ENCODE assay signal across 14 cellular contexts in the genomic region with DNA sequence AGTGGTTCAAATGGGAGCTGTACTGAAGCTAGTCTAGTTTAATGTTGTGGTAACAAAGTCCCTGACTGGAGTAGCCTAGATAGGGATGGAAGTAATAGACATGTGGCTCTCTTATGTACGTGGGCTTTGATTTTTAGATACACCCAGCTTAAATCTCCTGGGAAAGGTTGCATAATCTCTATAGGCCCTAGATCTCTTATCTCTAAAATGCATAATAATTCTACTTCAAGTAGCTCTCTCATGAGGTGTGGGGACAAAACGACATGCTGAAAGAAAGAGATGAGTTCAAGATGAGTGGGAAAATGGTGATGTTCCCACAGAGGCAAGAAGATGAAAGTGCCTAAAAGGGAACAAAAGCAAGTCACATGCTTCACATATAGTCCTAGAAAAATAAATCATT.
DNase-seq lines count a peak whose midpoint lies in the region; ATAC-seq and TF ChIP-seq lines count a peak whose summit lies in the region.
"Had no signal": no experiment of that assay in that cellular context is flagged by ENCODE, and none has a peak within 500 bp of the region (broad histone marks: within the 10 kb centered on the region; RNA-seq: fewer than 3 reads in every experiment).

No MANE protein-coding gene starts in this region.

- POLR2A ChIA-PET in CD8-positive, alpha-beta memory T cell (lab: Charles Lee): interaction anchor here (0.6 to 1.1 kb wide), 3 partner anchors 131 to 204 kb away, joined by 3 to 4 read pairs (median 3); no protein-coding TSS in a partner anchor
- POLR2A ChIA-PET in naive thymus-derived CD8-positive, alpha-beta T cell (lab: Charles Lee): interaction anchor here (1.4 to 11.5 kb wide), 8 partner anchors 9 to 186 kb away, joined by 3 to 128 read pairs (median 6); a partner anchor contains a TSS
- POLR2A ChIA-PET in HEK293T (lab: Yijun Ruan, JAX): no interaction called here

- ATAC-seq in naive thymus-derived CD8-positive, alpha-beta T cell: no peak
- ATAC-seq in GM21423 (IDR thresholded peaks at IDR 0.05; ENCODE audit: unreplicated experiment) (no peak), GM21619 (IDR thresholded peaks at IDR 0.05; ENCODE audit: unreplicated experiment) (no peak)
- ATAC-seq: right lobe of liver had no signal

- H3K27ac Mint-ChIP-seq in CD8-positive, alpha-beta memory T cell: peak overlapping the region; percentile 92 to 99 (median 96)
- H3K27ac Mint-ChIP-seq in activated T-helper 1 cell treated with anti-CD3 and anti-CD28 coated beads, Interleukin-12 subunit alpha, Interleukin-12 subunit beta, Interleukin-2, Interleukin-4 antibody, amounts not matched to agents 30 ng/mL and 10 ng/mL and 1 ng/mL, durations not matched to agents 14 hours and 24 hours and 36 hours: peak overlapping the region; percentile 74
- H3K27ac Mint-ChIP-seq in naive thymus-derived CD8-positive, alpha-beta T cell: peak overlapping the region; percentile 92 to 100 (median 96)

- intact Hi-C loops in activated T-helper 1 cell treated with anti-CD3 and anti-CD28 coated beads, Interleukin-12 subunit alpha, Interleukin-12 subunit beta, Interleukin-2, Interleukin-4 antibody, amounts not matched to agents 30 ng/mL and 10 ng/mL and 1 ng/mL, durations not matched to agents 14 hours and 24 hours and 36 hours (cut with micrococcal nuclease): loop anchor here (5.0 to 10.0 kb wide), 3 partner anchors 131 to 486 kb away; no protein-coding TSS in a partner anchor

- peak overlapping the region in 6 of 7 donors; percentile 5 to 87 (median 54) for H3K4me3 Mint-ChIP-seq in CD8-positive, alpha-beta memory T cell
- peak overlapping the region; percentile 35 for H3K4me3 Mint-ChIP-seq in activated T-helper 1 cell treated with anti-CD3 and anti-CD28 coated beads, Interleukin-12 subunit alpha, Interleukin-12 subunit beta, Interleukin-2, Interleukin-4 antibody, amounts not matched to agents 30 ng/mL and 10 ng/mL and 1 ng/mL, durations not matched to agents 14 hours and 24 hours and 36 hours
- peak overlapping the region; percentile 16 to 92 (median 82) for H3K4me3 Mint-ChIP-seq in naive thymus-derived CD8-positive, alpha-beta T cell

- H3K27me3 Mint-ChIP-seq in CD8-positive, alpha-beta memory T cell: no peaks in the 10 kb centered on the region
- H3K27me3 Mint-ChIP-seq in activated T-helper 1 cell treated with anti-CD3 and anti-CD28 coated beads, Interleukin-12 subunit alpha, Interleukin-12 subunit beta, Interleukin-2, Interleukin-4 antibody, amounts not matched to agents 30 ng/mL and 10 ng/mL and 1 ng/mL, durations not matched to agents 14 hours and 24 hours and 36 hours (ENCODE audit: insufficient read depth): no peaks in the 10 kb centered on the region
- H3K27me3 Mint-ChIP-seq in naive thymus-derived CD8-positive, alpha-beta T cell: no peaks in the 10 kb centered on the region

- H3K36me3 ChIP-seq in CD8-positive, alpha-beta memory T cell (ENCODE audit: insufficient read depth, low read length): no peaks in the 10 kb centered on the region
- H3K36me3 ChIP-seq: HAP-1, right lobe of liver, tibial nerve had no signal

- no peaks in the 10 kb centered on the region for H3K27me3 ChIP-seq in CD8-positive, alpha-beta memory T cell (ENCODE audit: insufficient read depth, low read length, poor library complexity, severe bottlenecking)
- H3K27me3 ChIP-seq: right lobe of liver, tibial nerve had no signal

- no peaks in the 10 kb centered on the region for H3K9me3 Mint-ChIP-seq in CD8-positive, alpha-beta memory T cell
- no peaks in the 10 kb centered on the region for H3K9me3 Mint-ChIP-seq in activated T-helper 1 cell treated with anti-CD3 and anti-CD28 coated beads, Interleukin-12 subunit alpha, Interleukin-12 subunit beta, Interleukin-2, Interleukin-4 antibody, amounts not matched to agents 30 ng/mL and 10 ng/mL and 1 ng/mL, durations not matched to agents 14 hours and 24 hours and 36 hours
- H3K9me3 Mint-ChIP-seq in naive thymus-derived CD8-positive, alpha-beta T cell: no peaks in the 10 kb centered on the region

- H3K9me3 ChIP-seq in CD8-positive, alpha-beta memory T cell (ENCODE audit: low read length): no peaks in the 10 kb centered on the region
- H3K9me3 ChIP-seq: HAP-1, right lobe of liver, tibial nerve had no signal

- H3K36me3 Mint-ChIP-seq in CD8-positive, alpha-beta memory T cell: no peaks in the 10 kb centered on the region
- no peaks in the 10 kb centered on the region for H3K36me3 Mint-ChIP-seq in activated T-helper 1 cell treated with anti-CD3 and anti-CD28 coated beads, Interleukin-12 subunit alpha, Interleukin-12 subunit beta, Interleukin-2, Interleukin-4 antibody, amounts not matched to agents 30 ng/mL and 10 ng/mL and 1 ng/mL, durations not matched to agents 14 hours and 24 hours and 36 hours (ENCODE audit: low read depth)
- no peaks in the 10 kb centered on the region for H3K36me3 Mint-ChIP-seq in naive thymus-derived CD8-positive, alpha-beta T cell

- peaks cover 82% of the 10 kb centered on the region for H3K4me1 ChIP-seq in CD8-positive, alpha-beta memory T cell (ENCODE audit: insufficient read depth, low read length)
- H3K4me1 ChIP-seq: right lobe of liver had no signal

- H3K4me1 Mint-ChIP-seq in CD8-positive, alpha-beta memory T cell: peaks cover 81 to 89% (median 88%) of the 10 kb centered on the region in 3 donors
- H3K4me1 Mint-ChIP-seq in activated T-helper 1 cell treated with anti-CD3 and anti-CD28 coated beads, Interleukin-12 subunit alpha, Interleukin-12 subunit beta, Interleukin-2, Interleukin-4 antibody, amounts not matched to agents 30 ng/mL and 10 ng/mL and 1 ng/mL, durations not matched to agents 14 hours and 24 hours and 36 hours (ENCODE audit: low read depth): peaks cover 86% of the 10 kb centered on the region
- peaks cover 45 to 88% (median 78%) of the 10 kb centered on the region in 4 donors for H3K4me1 Mint-ChIP-seq in naive thymus-derived CD8-positive, alpha-beta T cell

- H3K4me3 ChIP-seq in CD8-positive, alpha-beta memory T cell (ENCODE audit: low read length): peak overlapping the region; percentile 47
- H3K4me3 ChIP-seq in Jurkat, Clone E6-1 (ENCODE audit: low read length): peak overlapping the region; percentile 45
- H3K4me3 ChIP-seq: HAP-1, right lobe of liver, tibial nerve had no signal

- CTCF ChIA-PET in CD8-positive, alpha-beta memory T cell (lab: Charles Lee): interaction anchor here (0.6 to 4.1 kb wide), 6 partner anchors 27 to 204 kb away, joined by 3 to 22 read pairs (median 4); a partner anchor contains a TSS
- CTCF ChIA-PET in HEK293T (lab: Yijun Ruan, JAX): no interaction called here

- no peak for DNase-seq in CD8-positive, alpha-beta memory T cell
- DNase-seq in Jurkat, Clone E6-1 (ENCODE audit: low read depth, low spot score): peak; percentile 84
- no peak for DNase-seq in activated T-helper 1 cell treated with anti-CD3 and anti-CD28 coated beads, Interleukin-12 subunit alpha, Interleukin-12 subunit beta, Interleukin-2, Interleukin-4 antibody, amounts not matched to agents 30 ng/mL and 10 ng/mL and 1 ng/mL, durations not matched to agents 14 hours and 24 hours and 36 hours (ENCODE audit: low spot score)
- no peak for DNase-seq in naive thymus-derived CD8-positive, alpha-beta T cell
- DNase-seq in kidney glomerular epithelial cell (lab: John Stamatoyannopoulos, UW) (no peak), HEK293T (ENCODE audit: extremely low spot score) (no peak)
- DNase-seq: effector CD4-positive, alpha-beta T cell; kidney; NCI-H1417 treated with DMSO at 0.1 percent for 48 hours; right lobe of liver had no signal

- H3K27ac ChIP-seq in CD8-positive, alpha-beta memory T cell (ENCODE audit: low read depth, low read length): peak overlapping the region; percentile 55

TF ChIP-seq in HEK293T, 16 proteins besides CTCF, POLR2A, EP300 and RAD21:
- TF ChIP-seq ZNF384 (IDR thresholded peaks at IDR 0.05) (no peak), L3MBTL2 (conservative IDR thresholded peaks at IDR 0.05) (no peak), SUZ12 (IDR thresholded peaks at IDR 0.05) (no peak), LEF1 (IDR thresholded peaks at IDR 0.05; ENCODE audit: borderline replicate concordance) (no peak), ARNT (IDR thresholded peaks at IDR 0.05) (no peak), HDGF (IDR thresholded peaks at IDR 0.05; ENCODE audit: borderline replicate concordance) (no peak), TARDBP (IDR thresholded peaks at IDR 0.05) (no peak), NFRKB (IDR thresholded peaks at IDR 0.05) (no peak), SP1 (IDR thresholded peaks at IDR 0.05) (no peak), FOXA1 (IDR thresholded peaks at IDR 0.05) (no peak), CTBP1 (IDR thresholded peaks at IDR 0.05; ENCODE audit: borderline replicate concordance) (no peak), BHLHE40 (IDR thresholded peaks at IDR 0.05; ENCODE audit: borderline replicate concordance) (no peak), FOXK2 (IDR thresholded peaks at IDR 0.05) (no peak), ELF4 (IDR thresholded peaks at IDR 0.05) (no peak), FOXM1 (IDR thresholded peaks at IDR 0.05; ENCODE audit: borderline replicate concordance) (no peak)
- TF ChIP-seq, protein P1, sequence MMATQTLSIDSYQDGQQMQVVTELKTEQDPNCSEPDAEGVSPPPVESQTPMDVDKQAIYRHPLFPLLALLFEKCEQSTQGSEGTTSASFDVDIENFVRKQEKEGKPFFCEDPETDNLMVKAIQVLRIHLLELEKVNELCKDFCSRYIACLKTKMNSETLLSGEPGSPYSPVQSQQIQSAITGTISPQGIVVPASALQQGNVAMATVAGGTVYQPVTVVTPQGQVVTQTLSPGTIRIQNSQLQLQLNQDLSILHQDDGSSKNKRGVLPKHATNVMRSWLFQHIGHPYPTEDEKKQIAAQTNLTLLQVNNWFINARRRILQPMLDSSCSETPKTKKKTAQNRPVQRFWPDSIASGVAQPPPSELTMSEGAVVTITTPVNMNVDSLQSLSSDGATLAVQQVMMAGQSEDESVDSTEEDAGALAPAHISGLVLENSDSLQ (IDR thresholded peaks at IDR 0.05): no peak
